In genomic region chr13:31201341-31202024, GRCh38 we compare ENCODE assay signal across 9 cellular contexts. TPM values are rescaled to one million over a fixed set of nuclear protein-coding genes. Genes with fewer than 3 reads are reported as not detected.
DNase-seq lines count a peak whose midpoint lies in the region; ATAC-seq, FAIRE-seq and TF ChIP-seq lines count a peak whose summit lies in the region.
"Had no signal": no experiment of that assay in that cellular context is flagged by ENCODE, and none has a peak within 500 bp of the region (broad histone marks: within the 10 kb centered on the region; RNA-seq: fewer than 3 reads in every experiment).

No MANE protein-coding gene starts in this region.

- H3K27ac ChIP-seq in cardiac muscle cell = no peak overlapping the region
- H3K27ac ChIP-seq in astrocyte (ENCODE audit: low read depth, low read length) = peak overlapping the region; percentile 81
- H3K27ac ChIP-seq in HepG2 (ENCODE audit: extremely low read length, insufficient read depth, low read length) = no peak overlapping the region

- H3K4me2 ChIP-seq in astrocyte (ENCODE audit: low read length) (peak overlapping the region; percentile 84), HepG2 (ENCODE audit: low read depth, low read length) (peak overlapping the region; percentile 87)

- BruUV-seq in HepG2 (replicated peaks; lab: Mats Ljungman, UMichigan) = TSS peak; percentile 65

- TF ChIP-seq POLR2A in HepG2 (IDR thresholded peaks at IDR 0.05; ENCODE audit: insufficient read depth in 1 of 2, low read depth in 2 of 2, low read length in 2 of 2) = no peak

- TF ChIP-seq EP300 in HepG2 (IDR thresholded peaks at IDR 0.05; ENCODE audit: low read depth in 2 of 2, low read length in 2 of 2) (no peak), HepG2 (CRISPR knock-in tag; IDR thresholded peaks at IDR 0.05; ENCODE audit: borderline replicate concordance) (no peak)

- H3K4me1 Mint-ChIP-seq in astrocyte (ENCODE audit: low read depth, unreplicated experiment) = peaks cover 17% of the 10 kb centered on the region

- no peaks in the 10 kb centered on the region for H3K27me3 ChIP-seq in cardiac muscle cell
- no peaks in the 10 kb centered on the region for H3K27me3 ChIP-seq in astrocyte (ENCODE audit: insufficient read depth, low read length)
- H3K27me3 ChIP-seq in HepG2 (ENCODE audit: control insufficient read depth in 1 of 2, insufficient read depth in 2 of 2, low read length in 2 of 2) = peaks cover 0 to 11% of the 10 kb centered on the region in 2 experiments; a peak in 3 of 5 replicates

- H3K4me3 ChIP-seq in cardiac muscle cell (peak overlapping the region; percentile 55), astrocyte (ENCODE audit: insufficient read depth, low read depth, low read length) (peak overlapping the region; percentile 74), HepG2 (replicated peaks in 1 of 3; ENCODE audit: insufficient read depth in 1 of 3, low read depth in 2 of 3, low read length in 3 of 3) (peak overlapping the region; percentile 71 to 81 (median 80))

- H3K36me3 Mint-ChIP-seq in astrocyte (ENCODE audit: low read depth, unreplicated experiment) = no peaks in the 10 kb centered on the region

- CTCF ChIA-PET in HepG2 (lab: Yijun Ruan, JAX; ENCODE audit: low intra/inter-chr PET ratio, low total read pairs) = no interaction called here

- H3K9me3 Mint-ChIP-seq in astrocyte (ENCODE audit: unreplicated experiment) = no peaks in the 10 kb centered on the region

- H3K4me1 ChIP-seq in cardiac muscle cell (ENCODE audit: low read depth) = no peaks in the 10 kb centered on the region
- H3K4me1 ChIP-seq in astrocyte (ENCODE audit: insufficient read depth, low read length) = peaks cover 17% of the 10 kb centered on the region
- peaks cover 38% of the 10 kb centered on the region for H3K4me1 ChIP-seq in HepG2 (ENCODE audit: insufficient read depth, low read length)

- DNase-seq in cardiac muscle cell (ENCODE audit: low read depth in 1 of 2, low spot score in 1 of 2) = peak in 1 of 2 donors; percentile 63
- no peak for DNase-seq in cardiac septum (ENCODE audit: low spot score)
- DNase-seq in astrocyte (ENCODE audit: low read depth) = peak; percentile 34
- no peak for DNase-seq in HepG2 (ENCODE audit: low spot score)
- peak; percentile 11 for DNase-seq in urothelium cell line (ENCODE audit: low spot score)
- no peak for DNase-seq in globus pallidus (ENCODE audit: low spot score)
- no peak for DNase-seq in foreskin melanocyte
- DNase-seq in NCI-H1930 (lab: John Stamatoyannopoulos, UW) = no peak

- no peaks in the 10 kb centered on the region for H3K27me3 Mint-ChIP-seq in astrocyte (ENCODE audit: low read depth, unreplicated experiment)

- in situ Hi-C loops in HepG2 (cut with HindIII; ENCODE audit: extremely low pct_ligation_motif_present, low pct_unique_long_range_greater_than_20kb) = loop anchor here (5.0 kb wide), 1 partner anchor 39 kb away; the partner anchor contains the start of gene HSPH1

- H3K4me3 Mint-ChIP-seq in astrocyte (ENCODE audit: unreplicated experiment) = peak overlapping the region; percentile 87

- H2AFZ ChIP-seq in astrocyte (ENCODE audit: low read depth, low read length) (peak overlapping the region; percentile 84), HepG2 (ENCODE audit: low read length) (no peak overlapping the region)

- intact Hi-C loops in cardiac septum (cut with DNase I) (loop anchor here (2.0 kb wide), 1 partner anchor 39 kb away; no protein-coding TSS in a partner anchor), HepG2 (cut with micrococcal nuclease; ENCODE audit: unreplicated experiment) (loop anchor here (2.0 kb wide), 1 partner anchor 41 kb away; the partner anchor contains the start of gene HSPH1)

- H3K9me3 ChIP-seq in cardiac muscle cell (ENCODE audit: low read depth) (no peaks in the 10 kb centered on the region), astrocyte (ENCODE audit: insufficient read depth, low read depth, low read length) (no peaks in the 10 kb centered on the region), HepG2 (ENCODE audit: low read length) (no peaks in the 10 kb centered on the region)

- FAIRE-seq in astrocyte (lab: Jason Lieb, UNC) (no peak), HepG2 (lab: Jason Lieb, UNC) (no peak), urothelium cell line (lab: Jason Lieb, UNC) (no peak)
- FAIRE-seq: GM18507 had no signal

- H4K20me1 ChIP-seq in astrocyte (ENCODE audit: insufficient read depth, low read length) (no peaks in the 10 kb centered on the region), HepG2 (ENCODE audit: insufficient read depth, low read length) (no peaks in the 10 kb centered on the region)

- TF ChIP-seq CTCF in cardiac muscle cell (IDR thresholded peaks at IDR 0.05; ENCODE audit: low read depth, low read length) (no peak), astrocyte (IDR thresholded peaks at IDR 0.05; ENCODE audit: insufficient read depth, low read depth, low read length) (no peak), HepG2 (CRISPR knock-in tag; IDR thresholded peaks at IDR 0.05) (no peak)

- H3K27ac Mint-ChIP-seq in astrocyte (ENCODE audit: unreplicated experiment) = peak overlapping the region; percentile 68

- ATAC-seq in HepG2 = no peak

- WGBS in HepG2 (ENCODE audit: low lambda C conversion rate) = 49% methylated on average over 7 of the region's 7 CpGs

- H3K9ac ChIP-seq in astrocyte (ENCODE audit: low read length) (peak overlapping the region; percentile 87), HepG2 (ENCODE audit: insufficient read depth, low read depth, low read length) (peak overlapping the region; percentile 77; the same call in 1 of the 2 replicates)

- POLR2A ChIA-PET in HepG2 (lab: Yijun Ruan, JAX) = no interaction called here

- H3K79me2 ChIP-seq in astrocyte (ENCODE audit: insufficient read depth, low read length) (peaks cover 22% of the 10 kb centered on the region), HepG2 (ENCODE audit: insufficient read depth, low read length) (no peaks in the 10 kb centered on the region)

- no peak for TF ChIP-seq RAD21 in HepG2 (CRISPR knock-in tag; IDR thresholded peaks at IDR 0.05)

- no peaks in the 10 kb centered on the region for H3K36me3 ChIP-seq in cardiac muscle cell
- H3K36me3 ChIP-seq in astrocyte (ENCODE audit: insufficient read depth, low read length) = no peaks in the 10 kb centered on the region
- H3K36me3 ChIP-seq in HepG2 (replicated peaks in 1 of 2; ENCODE audit: control insufficient read depth in 1 of 2, insufficient read depth in 2 of 2, low read length in 2 of 2) = no peaks in the 10 kb centered on the region

TF ChIP-seq in HepG2, 621 proteins besides CTCF, POLR2A, EP300 and RAD21 (continues in another document):
- no peak for TF ChIP-seq ZMYM4 (CRISPR knock-in tag; IDR thresholded peaks at IDR 0.05)

RNA-seq across cellular contexts. Expression of gene B3GLCT, which starts 1.7 kb away (rescaled TPM):
- total RNA-seq in cardiac muscle cell (5.8 and 6.2 TPM in 2 replicates), cardiac septum (17.5 TPM), astrocyte (11.2 TPM in 2 replicates), HepG2 (2016; rRNA removed; fragmentation: Illumina TruSeq; extraction: Trizol) (4.4 and 7.1 TPM in 2 replicates)
- polyA plus RNA-seq in cardiac muscle cell (4.5 and 9.5 TPM in 2 replicates), HepG2 (2011; rRNA removed) (1.9 and 2.0 TPM in 2 replicates)
- 1.5 and 1.7 TPM in 2 replicates for total RNA-seq in HepG2 (2016; cell fraction: cytosol; rRNA removed; fragmentation: Illumina TruSeq; extraction: Trizol; ENCODE audit: low read depth)
- total RNA-seq in HepG2 (2016; cell fraction: insoluble cytoplasmic fraction; rRNA removed; fragmentation: Illumina TruSeq; extraction: Trizol) = 4.5 and 7.7 TPM in 2 replicates
- 2.9 and 3.4 TPM in 2 replicates for total RNA-seq in HepG2 (2016; cell fraction: membrane; rRNA removed; fragmentation: Illumina TruSeq; extraction: Trizol)
- total RNA-seq in HepG2 (2016; cell fraction: nucleus; rRNA removed; fragmentation: Illumina TruSeq; extraction: Trizol) = 7.2 and 8.5 TPM in 2 replicates
- polyA plus RNA-seq in HepG2 (2011; cell fraction: cytosol; rRNA removed) = 1.3 and 1.7 TPM in 2 replicates
- 0.79 and 1.2 TPM in 2 replicates for polyA plus RNA-seq in HepG2 (2011; cell fraction: nucleus; rRNA removed)
- 2.2 and 3.0 TPM in 2 replicates for polyA plus RNA-seq in HepG2 (2012)
- polyA plus RNA-seq in HepG2 (2016; cell fraction: cytosol; fragmentation: Illumina TruSeq; extraction: Trizol; ENCODE audit: low read depth) = 0.46 and 0.54 TPM in 2 replicates
- 2.9 and 3.3 TPM in 2 replicates for polyA plus RNA-seq in HepG2 (2016; cell fraction: insoluble cytoplasmic fraction; fragmentation: Illumina TruSeq; extraction: Trizol; ENCODE audit: low read depth)
- 1.4 and 1.5 TPM in 2 replicates for polyA plus RNA-seq in HepG2 (2016; cell fraction: membrane; fragmentation: Illumina TruSeq; extraction: Trizol; ENCODE audit: low read depth)
- polyA plus RNA-seq in HepG2 (2016; cell fraction: nucleus; fragmentation: Illumina TruSeq; extraction: Trizol; ENCODE audit: insufficient read depth, low read depth) = 7.6 and 8.4 TPM in 2 replicates
- polyA minus RNA-seq in HepG2 (2011; rRNA and poly(A)+ RNA removed; ENCODE audit: low replicate concordance) = 2.6 and 4.6 TPM in 2 replicates
- 2.5 TPM in 2 replicates for polyA minus RNA-seq in HepG2 (2011; cell fraction: cytosol; rRNA and poly(A)+ RNA removed)
- polyA minus RNA-seq in HepG2 (2011; cell fraction: nucleus; rRNA and poly(A)+ RNA removed) = 3.5 TPM in 2 replicates

RNA-seq across cellular contexts. Expression of gene HSPH1, which starts 39.8 kb away (rescaled TPM):
- total RNA-seq in cardiac muscle cell = 25.8 and 31.3 TPM in 2 replicates
- polyA plus RNA-seq in cardiac muscle cell = 42.2 and 50.8 TPM in 2 replicates
- total RNA-seq in cardiac septum = 61.9 TPM
- 138 and 145 TPM in 2 replicates for total RNA-seq in astrocyte
- total RNA-seq in HepG2 (2016; rRNA removed; fragmentation: Illumina TruSeq; extraction: Trizol) = 62.9 and 131 TPM in 2 replicates
- 9.3 and 10.6 TPM in 2 replicates for total RNA-seq in HepG2 (2016; cell fraction: cytosol; rRNA removed; fragmentation: Illumina TruSeq; extraction: Trizol; ENCODE audit: low read depth)
- 61.8 and 129 TPM in 2 replicates for total RNA-seq in HepG2 (2016; cell fraction: insoluble cytoplasmic fraction; rRNA removed; fragmentation: Illumina TruSeq; extraction: Trizol)
- total RNA-seq in HepG2 (2016; cell fraction: membrane; rRNA removed; fragmentation: Illumina TruSeq; extraction: Trizol) = 29.7 and 34.1 TPM in 2 replicates
- total RNA-seq in HepG2 (2016; cell fraction: nucleus; rRNA removed; fragmentation: Illumina TruSeq; extraction: Trizol) = 73.1 and 87.7 TPM in 2 replicates
- polyA plus RNA-seq in HepG2 (2011; rRNA removed) = 11.2 and 13.0 TPM in 2 replicates
- 4.2 and 7.2 TPM in 2 replicates for polyA plus RNA-seq in HepG2 (2011; cell fraction: cytosol; rRNA removed)
- polyA plus RNA-seq in HepG2 (2011; cell fraction: nucleus; rRNA removed) = 11.8 and 15.2 TPM in 2 replicates
- 26.4 and 61.0 TPM in 2 replicates for polyA plus RNA-seq in HepG2 (2012)
- polyA plus RNA-seq in HepG2 (2016; cell fraction: cytosol; fragmentation: Illumina TruSeq; extraction: Trizol; ENCODE audit: low read depth) = 7.7 and 9.3 TPM in 2 replicates
- polyA plus RNA-seq in HepG2 (2016; cell fraction: insoluble cytoplasmic fraction; fragmentation: Illumina TruSeq; extraction: Trizol; ENCODE audit: low read depth) = 135 and 137 TPM in 2 replicates
- 20.4 and 27.2 TPM in 2 replicates for polyA plus RNA-seq in HepG2 (2016; cell fraction: membrane; fragmentation: Illumina TruSeq; extraction: Trizol; ENCODE audit: low read depth)
- polyA plus RNA-seq in HepG2 (2016; cell fraction: nucleus; fragmentation: Illumina TruSeq; extraction: Trizol; ENCODE audit: insufficient read depth, low read depth) = 102 and 104 TPM in 2 replicates
- polyA minus RNA-seq in HepG2 (2011; rRNA and poly(A)+ RNA removed; ENCODE audit: low replicate concordance) = 4.1 and 12.8 TPM in 2 replicates
- 16.3 and 18.9 TPM in 2 replicates for polyA minus RNA-seq in HepG2 (2011; cell fraction: cytosol; rRNA and poly(A)+ RNA removed)
- polyA minus RNA-seq in HepG2 (2011; cell fraction: nucleus; rRNA and poly(A)+ RNA removed) = 46.5 and 58.1 TPM in 2 replicates

Comparison
In these comparisons a context has a peak if more than half of its experiments do, and no peak if none do; other contexts are left out.
1. DNase-seq: peak in astrocyte (single experiment) and urothelium cell line (single experiment); none in cardiac septum (single experiment), HepG2 (single experiment), globus pallidus (single experiment), foreskin melanocyte (single experiment) and NCI-H1930 (0 of 2).
2. Peak in every context shown above with its lines, with median percentiles within 50 percentile points of each other: H3K4me3 ChIP-seq.